In the genomic region with DNA sequence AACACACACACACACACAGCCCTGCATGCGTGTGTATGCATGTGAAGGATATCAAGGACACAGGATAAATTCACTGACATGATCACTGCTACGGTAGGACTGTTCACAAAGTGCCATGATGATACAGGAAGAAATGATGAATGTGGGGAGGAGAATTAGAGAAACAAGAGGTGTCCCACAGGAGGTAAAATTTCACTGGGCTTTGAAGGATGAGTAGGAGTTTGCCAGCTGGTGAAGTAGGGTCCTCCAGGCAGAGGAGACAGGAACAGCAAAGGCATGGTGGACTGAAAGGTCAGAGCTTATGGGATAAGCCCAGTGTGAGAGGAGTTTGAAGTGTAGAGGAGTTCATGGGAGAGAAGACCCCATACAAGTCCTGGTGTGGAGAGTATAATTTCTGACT, we compare ENCODE assay signal across 19 cellular contexts.
"Had no signal": no experiment of that assay in that cellular context is flagged by ENCODE, and none has a peak within 500 bp of the region (broad histone marks: within the 10 kb centered on the region; RNA-seq: fewer than 3 reads in every experiment).

No MANE protein-coding gene starts in this region.

- H3K4me3 Mint-ChIP-seq: activated B cell treated with CpG ODN at 0.5 μM for 24 hours; activated CD4-positive, alpha-beta T cell treated with anti-CD3 and anti-CD28 coated beads for 36 hours; activated naive CD4-positive, alpha-beta T cell treated with anti-CD3 and anti-CD28 coated beads for 36 hours; activated naive CD8-positive, alpha-beta T cell treated with anti-CD3 and anti-CD28 coated beads, Interleukin-2, amount 10 ng/mL, durations not matched to agents 7 days and 5 days; activated T-cell treated with anti-CD3 and anti-CD28 coated beads, Interleukin-2, amount 50 U/mL, for 72 hours; T-helper 1 cell treated with Interleukin-12 subunit alpha and Interleukin-12 subunit beta and Interleukin-4 antibody, amounts not matched to agents 30 μg/mL and 1 μg/mL, for 36 hours had no signal

- ATAC-seq: activated CD4-positive, alpha-beta T cell treated with anti-CD3 and anti-CD28 coated beads for 36 hours; activated T-cell treated with anti-CD3 and anti-CD28 coated beads, Interleukin-2, amount 50 U/mL, for 72 hours; gastrocnemius medialis; left colon; psoas muscle had no signal

- H3K27me3 ChIP-seq: colonic mucosa, esophagus squamous epithelium, ovary, thyroid gland had no signal

- H3K36me3 ChIP-seq: colonic mucosa, gastrocnemius medialis, ovary, thyroid gland had no signal

- H3K4me1 Mint-ChIP-seq: activated B cell treated with CpG ODN at 0.5 μM for 24 hours; activated CD4-positive, alpha-beta T cell treated with anti-CD3 and anti-CD28 coated beads for 36 hours had no signal

- H3K27ac ChIP-seq: colonic mucosa, gastrocnemius medialis, ovary, psoas muscle, thyroid gland had no signal

- H3K4me1 ChIP-seq: gastrocnemius medialis, psoas muscle, thyroid gland had no signal

- H3K9me3 ChIP-seq: colonic mucosa, esophagus squamous epithelium, gastrocnemius medialis, ovary, psoas muscle, thyroid gland had no signal

- H3K4me3 ChIP-seq: colonic mucosa, esophagus squamous epithelium, gastrocnemius medialis, ovary, psoas muscle, thyroid gland had no signal

- DNase-seq: activated B cell treated with CpG ODN at 0.5 μM for 24 hours; activated CD4-positive, alpha-beta T cell treated with anti-CD3 and anti-CD28 coated beads, Interleukin-2, amount 50 U/mL, for 48 hours; activated effector memory CD4-positive, alpha-beta T cell treated with Interleukin-2 at 50 U/mL for 16 hours; activated naive CD4-positive, alpha-beta T cell treated with anti-CD3 and anti-CD28 coated beads for 36 hours; activated naive CD8-positive, alpha-beta T cell treated with anti-CD3 and anti-CD28 coated beads, Interleukin-2, amount 10 ng/mL, durations not matched to agents 7 days and 5 days; activated T-cell treated with anti-CD3 and anti-CD28 coated beads, Interleukin-2, amount 50 U/mL, for 72 hours; amniotic stem cell; colonic mucosa; esophagus squamous epithelium; gastrocnemius medialis; left colon; ovary; psoas muscle; stimulated activated CD4-positive, alpha-beta T cell treated with anti-CD3 and anti-CD28 coated beads, Interleukin-4, amount 100 ng/mL, for 4 hours; T1000; thyroid gland had no signal

- H3K36me3 Mint-ChIP-seq: activated naive CD8-positive, alpha-beta T cell treated with anti-CD3 and anti-CD28 coated beads, Interleukin-2, amount 10 ng/mL, durations not matched to agents 7 days and 5 days had no signal

- H3K9me3 Mint-ChIP-seq: activated B cell treated with CpG ODN at 0.5 μM for 24 hours; activated naive CD4-positive, alpha-beta T cell treated with anti-CD3 and anti-CD28 coated beads for 36 hours; activated naive CD8-positive, alpha-beta T cell treated with anti-CD3 and anti-CD28 coated beads, Interleukin-2, amount 10 ng/mL, durations not matched to agents 7 days and 5 days; activated T-cell treated with anti-CD3 and anti-CD28 coated beads, Interleukin-2, amount 50 U/mL, for 72 hours; nephron progenitor cell; T-helper 1 cell treated with Interleukin-12 subunit alpha and Interleukin-12 subunit beta and Interleukin-4 antibody, amounts not matched to agents 30 μg/mL and 1 μg/mL, for 36 hours had no signal

- H3K27ac Mint-ChIP-seq: activated B cell treated with CpG ODN at 0.5 μM for 24 hours; activated CD4-positive, alpha-beta T cell treated with anti-CD3 and anti-CD28 coated beads for 36 hours; activated naive CD4-positive, alpha-beta T cell treated with anti-CD3 and anti-CD28 coated beads for 36 hours; activated naive CD8-positive, alpha-beta T cell treated with anti-CD3 and anti-CD28 coated beads, Interleukin-2, amount 10 ng/mL, durations not matched to agents 7 days and 5 days; activated T-cell treated with anti-CD3 and anti-CD28 coated beads, Interleukin-2, amount 50 U/mL, for 72 hours; T-helper 1 cell treated with Interleukin-12 subunit alpha and Interleukin-12 subunit beta and Interleukin-4 antibody, amounts not matched to agents 30 μg/mL and 1 μg/mL, for 36 hours had no signal
